ENCODE assay signal across 8 cellular contexts in genomic region chr15:84633311-84634227, GRCh38. TPM values are rescaled to one million over a fixed set of nuclear protein-coding genes. Genes with fewer than 3 reads are reported as not detected.
A peak's percentile ranks its signal among the peaks of the same experiment; 100 is the strongest.
DNase-seq lines count a peak whose midpoint lies in the region; ATAC-seq, FAIRE-seq and TF ChIP-seq lines count a peak whose summit lies in the region.

No MANE protein-coding gene starts in this region.

- H3K9me3 ChIP-seq in ectodermal cell (ENCODE audit: control insufficient read depth, low read length) = no peaks in the 10 kb centered on the region

- no peak overlapping the region for H3K27ac ChIP-seq in ectodermal cell (ENCODE audit: insufficient read depth, low read depth, low read length, poor library complexity, severe bottlenecking)

- H3K27me3 Mint-ChIP-seq in activated CD8-positive, alpha-beta T cell treated with anti-CD3 and anti-CD28 coated beads for 36 hours = no peaks in the 10 kb centered on the region

- peak; percentile 53 for FAIRE-seq in GM18507 (lab: Jason Lieb, UNC)

- POLR2A ChIA-PET in activated CD8-positive, alpha-beta T cell treated with anti-CD3 and anti-CD28 coated beads for 36 hours (lab: Charles Lee) = interaction anchor here (1.3 to 3.1 kb wide), 3 partner anchors 9 to 116 kb away, joined by 3 to 21 read pairs (median 5); partner anchors contain the start of gene WDR73

- H3K4me1 Mint-ChIP-seq in activated CD8-positive, alpha-beta T cell treated with anti-CD3 and anti-CD28 coated beads for 36 hours (ENCODE audit: low read depth) = peaks cover 33% of the 10 kb centered on the region

- H3K4me3 ChIP-seq in ectodermal cell (ENCODE audit: insufficient read depth, low read depth, low read length) = peak overlapping the region; percentile 48

- WGBS in ectodermal cell, 2 experiments = 1 to 2% methylated on average over 105 of the region's 105 CpGs

- H3K4me3 Mint-ChIP-seq in activated CD8-positive, alpha-beta T cell treated with anti-CD3 and anti-CD28 coated beads for 36 hours = peak overlapping the region; percentile 94

- H3K9me3 Mint-ChIP-seq in activated CD8-positive, alpha-beta T cell treated with anti-CD3 and anti-CD28 coated beads for 36 hours = no peaks in the 10 kb centered on the region

- no peaks in the 10 kb centered on the region for H3K4me1 ChIP-seq in ectodermal cell (ENCODE audit: control insufficient read depth, insufficient read depth, low read length)

- H3K27ac Mint-ChIP-seq in activated CD8-positive, alpha-beta T cell treated with anti-CD3 and anti-CD28 coated beads for 36 hours = peak overlapping the region; percentile 96

- H3K36me3 Mint-ChIP-seq in activated CD8-positive, alpha-beta T cell treated with anti-CD3 and anti-CD28 coated beads for 36 hours (ENCODE audit: low read depth) = peaks cover 37% of the 10 kb centered on the region

- H3K27me3 ChIP-seq in ectodermal cell (ENCODE audit: control insufficient read depth, insufficient read depth, low read length, poor library complexity, severe bottlenecking) = peaks cover 43% of the 10 kb centered on the region

- H3K36me3 ChIP-seq in ectodermal cell (ENCODE audit: control insufficient read depth, insufficient read depth, low read length) = no peaks in the 10 kb centered on the region

- CTCF ChIA-PET in activated CD8-positive, alpha-beta T cell treated with anti-CD3 and anti-CD28 coated beads for 36 hours (lab: Charles Lee) = interaction anchor here (1.0 to 5.0 kb wide), 7 partner anchors 12 to 295 kb away, joined by 3 to 48 read pairs (median 4); partner anchors contain the start of genes WDR73 and ZSCAN2

- DNase-seq in GM18507 (ENCODE audit: extremely low spot score, insufficient read length, low read depth) (no peak), NCI-H2227 treated with DMSO at 0.1 percent for 48 hours (lab: John Stamatoyannopoulos, UW) (peak; percentile 12), lung microvascular endothelial cell (ENCODE audit: low read depth in 2 of 2) (peak; percentile 84 to 86), NCI-H1930 (lab: John Stamatoyannopoulos, UW) (no peak)
- peak; percentile 81 for DNase-seq in activated CD8-positive, alpha-beta T cell treated with anti-CD3 and anti-CD28 coated beads for 36 hours
- DNase-seq in stimulated activated CD4-positive, alpha-beta T cell treated with anti-CD3 and anti-CD28 coated beads, TNF-alpha, amount 100 ng/mL, for 48 hours (ENCODE audit: low read depth in 3 of 3) = peak; percentile 56 to 70 (median 59)

- no peak for TF ChIP-seq CTCF in activated CD8-positive, alpha-beta T cell treated with anti-CD3 and anti-CD28 coated beads for 36 hours (IDR thresholded peaks at IDR 0.05)

- peak; percentile 32 for ATAC-seq in HG02870 (IDR thresholded peaks at IDR 0.05; ENCODE audit: unreplicated experiment)
- peak; percentile 48 for ATAC-seq in activated CD8-positive, alpha-beta T cell treated with anti-CD3 and anti-CD28 coated beads for 36 hours

- intact Hi-C loops in activated CD8-positive, alpha-beta T cell treated with anti-CD3 and anti-CD28 coated beads for 36 hours (cut with micrococcal nuclease) = loop anchor here (2.0 to 10.0 kb wide), 2 partner anchors 33 to 49 kb away; partner anchors contain the start of gene ZSCAN2

RNA-seq across cellular contexts. Expression of gene WDR73, which starts 20.5 kb away (rescaled TPM):
- 10 to 100 TPM; 12.4 to 12.5 TPM for total RNA-seq in activated CD8-positive, alpha-beta T cell treated with anti-CD3 and anti-CD28 coated beads for 36 hours
- polyA plus RNA-seq in ectodermal cell (2013, experiment 1 of 4) = 43.3 TPM
- 56.6 TPM for polyA plus RNA-seq in ectodermal cell (2013, experiment 2 of 4)
- polyA plus RNA-seq in ectodermal cell (2013, experiment 3 of 4) = 34.9 TPM
- 39.9 TPM for polyA plus RNA-seq in ectodermal cell (2013, experiment 4 of 4)
- total RNA-seq in lung microvascular endothelial cell = 16.8 and 17.3 TPM in 2 replicates

RNA-seq across cellular contexts. Expression of gene NMB, which starts 24.4 kb away (rescaled TPM):
- total RNA-seq in activated CD8-positive, alpha-beta T cell treated with anti-CD3 and anti-CD28 coated beads for 36 hours = 1 to 10 TPM; 1.7 to 2.7 TPM
- polyA plus RNA-seq in ectodermal cell (2013, experiment 1 of 4) = 6.2 TPM
- 7.2 TPM for polyA plus RNA-seq in ectodermal cell (2013, experiment 2 of 4)
- polyA plus RNA-seq in ectodermal cell (2013, experiment 3 of 4) = 11.4 TPM
- 10.7 TPM for polyA plus RNA-seq in ectodermal cell (2013, experiment 4 of 4)
- total RNA-seq in lung microvascular endothelial cell = 4.4 and 4.6 TPM in 2 replicates

RNA-seq across cellular contexts. Expression of gene ZSCAN2, which starts 32.8 kb away (rescaled TPM):
- total RNA-seq in activated CD8-positive, alpha-beta T cell treated with anti-CD3 and anti-CD28 coated beads for 36 hours = 1 to 10 TPM; 6.6 to 7.6 TPM
- 15.2 TPM for polyA plus RNA-seq in ectodermal cell (2013, experiment 1 of 4)
- polyA plus RNA-seq in ectodermal cell (2013, experiment 2 of 4) = 12.3 TPM
- 10.8 TPM for polyA plus RNA-seq in ectodermal cell (2013, experiment 3 of 4)
- 13.1 TPM for polyA plus RNA-seq in ectodermal cell (2013, experiment 4 of 4)
- 12.0 and 14.9 TPM in 2 replicates for total RNA-seq in lung microvascular endothelial cell

Comparison
In these comparisons a context has a peak if more than half of its experiments do, and no peak if none do; other contexts are left out.
1. DNase-seq: peak in NCI-H2227 treated with DMSO at 0.1 percent for 48 hours (single experiment), activated CD8-positive, alpha-beta T cell treated with anti-CD3 and anti-CD28 coated beads for 36 hours (single experiment), lung microvascular endothelial cell (2 of 2) and stimulated activated CD4-positive, alpha-beta T cell treated with anti-CD3 and anti-CD28 coated beads, TNF-alpha, amount 100 ng/mL, for 48 hours (3 of 3); none in GM18507 (single experiment) and NCI-H1930 (0 of 2).